Comparison of ENCODE assay signal across 33 cellular contexts in the genomic region with DNA sequence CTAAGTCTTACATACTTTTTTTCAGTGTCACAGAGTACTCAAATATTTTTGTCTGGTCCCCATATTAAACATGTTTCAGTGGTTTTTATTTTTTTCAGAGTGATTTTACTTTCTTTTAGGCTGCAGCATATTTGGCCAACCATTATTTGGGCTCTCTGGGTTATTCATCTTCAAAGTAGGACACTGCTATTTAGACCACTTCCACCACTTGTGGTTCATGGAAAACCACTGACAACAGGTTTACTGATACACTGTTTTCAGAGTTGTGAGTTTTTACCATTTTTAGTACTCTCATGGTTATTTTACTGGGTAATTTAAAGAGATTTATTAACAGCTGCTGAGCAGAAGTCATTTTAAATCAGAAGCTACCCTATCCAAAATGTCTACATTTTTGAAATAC.
"Had no signal": no experiment of that assay in that cellular context is flagged by ENCODE, and none has a peak within 500 bp of the region (broad histone marks: within the 10 kb centered on the region; RNA-seq: fewer than 3 reads in every experiment).

No MANE protein-coding gene starts in this region.

- DNase-seq: naive thymus-derived CD4-positive, alpha-beta T cell; natural killer cell; nucleus accumbens; posterior cingulate gyrus; psoas muscle; right cardiac atrium; right lobe of liver; sigmoid colon; spleen; stimulated activated CD4-positive, alpha-beta T cell treated with anti-CD3 and anti-CD28 coated beads, Interleukin-12 subunit alpha, Interleukin-12 subunit beta, amount 100 ng/mL, for 4 hours; stimulated activated CD4-positive, alpha-beta T cell treated with anti-CD3 and anti-CD28 coated beads, Interleukin-1b, Interleukin-23, amount 100 ng/mL, for 48 hours; stimulated activated CD4-positive, alpha-beta T cell treated with anti-CD3 and anti-CD28 coated beads, Interleukin-4, amount 100 ng/mL, for 1 hour; stimulated activated CD4-positive, alpha-beta T cell treated with anti-CD3 and anti-CD28 coated beads, Interleukin-4, amount 100 ng/mL, for 4 hours; stimulated activated CD8-positive, alpha-beta memory T cell treated with anti-CD3 and anti-CD28 coated beads, Interleukin-4, amount 100 ng/mL, for 48 hours; stimulated activated naive CD4-positive, alpha-beta T cell; stimulated activated naive CD8-positive, alpha-beta T cell treated with anti-CD3 and anti-CD28 coated beads, Interleukin-15, amount 100 ng/mL, for 72 hours; stimulated activated naive CD8-positive, alpha-beta T cell treated with anti-CD3 and anti-CD28 coated beads, Interleukin-15, Interleukin-2, amounts not matched to agents 100 U/mL and 50 U/mL, for 24 hours; substantia nigra; testis; tibial artery; transverse colon; upper lobe of right lung; uterus had no signal

- H3K4me3 ChIP-seq: psoas muscle, right lobe of liver, sigmoid colon, skin epidermis, smooth muscle cell, spleen, suprapubic skin, testis, tibial artery, transverse colon, upper lobe of right lung, uterus had no signal

- H3K36me3 ChIP-seq: neutrophil, right lobe of liver, sigmoid colon, spleen, suprapubic skin, tibial artery, transverse colon, upper lobe of right lung, uterus had no signal

- H3K4me3 Mint-ChIP-seq: naive thymus-derived CD4-positive, alpha-beta T cell; natural killer cell; nephron; neural crest cell; stimulated activated memory B cell treated with anti-CD40 and anti-IgM and Interleukin-4, amounts not matched to agents 10 μg/mL and 1 μg/mL and 100 μg/mL, for 72 hours; stimulated activated naive CD8-positive, alpha-beta T cell treated with anti-CD3 and anti-CD28 coated beads, Interleukin-15, amount 100 ng/mL, for 72 hours; type B pancreatic cell had no signal

- H3K79me2 ChIP-seq: parathyroid adenoma had no signal

- H3K27me3 ChIP-seq: neutrophil, right lobe of liver, sigmoid colon, spleen, suprapubic skin, testis, tibial artery, transverse colon, upper lobe of right lung, uterus had no signal

- H3K4me1 ChIP-seq: parathyroid adenoma, psoas muscle, right lobe of liver, sigmoid colon, spleen, suprapubic skin, testis, tibial artery, transverse colon, upper lobe of right lung, uterus had no signal

- H3K9me3 Mint-ChIP-seq: naive thymus-derived CD4-positive, alpha-beta T cell; nephron; neural crest cell; stimulated activated memory B cell treated with anti-CD40 and anti-IgM and Interleukin-4, amounts not matched to agents 10 μg/mL and 1 μg/mL and 100 μg/mL, for 72 hours; stimulated activated naive CD8-positive, alpha-beta T cell treated with anti-CD3 and anti-CD28 coated beads, Interleukin-15, amount 100 ng/mL, for 72 hours; type B pancreatic cell had no signal

- H3K27ac Mint-ChIP-seq: naive thymus-derived CD4-positive, alpha-beta T cell; natural killer cell; nephron; progenitor cell of endocrine pancreas; stimulated activated memory B cell treated with anti-CD40 and anti-IgM and Interleukin-4, amounts not matched to agents 10 μg/mL and 1 μg/mL and 100 μg/mL, for 72 hours; stimulated activated naive CD8-positive, alpha-beta T cell treated with anti-CD3 and anti-CD28 coated beads, Interleukin-15, amount 100 ng/mL, for 72 hours; type B pancreatic cell had no signal

- H3K4me1 Mint-ChIP-seq: naive thymus-derived CD4-positive, alpha-beta T cell; natural killer cell; nephron; neural crest cell; stimulated activated memory B cell treated with anti-CD40 and anti-IgM and Interleukin-4, amounts not matched to agents 10 μg/mL and 1 μg/mL and 100 μg/mL, for 72 hours; stimulated activated naive CD8-positive, alpha-beta T cell treated with anti-CD3 and anti-CD28 coated beads, Interleukin-15, amount 100 ng/mL, for 72 hours had no signal

- H3K9me3 ChIP-seq: neutrophil, psoas muscle, right lobe of liver, sigmoid colon, spleen, suprapubic skin, testis, tibial artery, transverse colon, upper lobe of right lung, uterus had no signal

- H2AFZ ChIP-seq: parathyroid adenoma had no signal

- H3K4me2 ChIP-seq: smooth muscle cell had no signal

- H3K27me3 Mint-ChIP-seq: stimulated activated memory B cell treated with anti-CD40 and anti-IgM and Interleukin-4, amounts not matched to agents 10 μg/mL and 1 μg/mL and 100 μg/mL, for 72 hours; stimulated activated naive CD8-positive, alpha-beta T cell treated with anti-CD3 and anti-CD28 coated beads, Interleukin-15, amount 100 ng/mL, for 72 hours; type B pancreatic cell had no signal

- H3K27ac ChIP-seq: neutrophil, parathyroid adenoma, psoas muscle, right lobe of liver, sigmoid colon, skin epidermis, spleen, suprapubic skin, testis, tibial artery, transverse colon, upper lobe of right lung, uterus had no signal

- H3K36me3 Mint-ChIP-seq: naive thymus-derived CD4-positive, alpha-beta T cell; natural killer cell; stimulated activated memory B cell treated with anti-CD40 and anti-IgM and Interleukin-4, amounts not matched to agents 10 μg/mL and 1 μg/mL and 100 μg/mL, for 72 hours; type B pancreatic cell had no signal

- ATAC-seq: naive thymus-derived CD4-positive, alpha-beta T cell; natural killer cell; psoas muscle; right cardiac atrium; right lobe of liver; stimulated activated memory B cell treated with anti-CD40 and anti-IgM and Interleukin-4, amounts not matched to agents 10 μg/mL and 1 μg/mL and 100 μg/mL, for 72 hours; stimulated activated naive CD8-positive, alpha-beta T cell treated with anti-CD3 and anti-CD28 coated beads, Interleukin-15, amount 100 ng/mL, for 72 hours; stimulated activated naive CD8-positive, alpha-beta T cell treated with anti-CD3 and anti-CD28 coated beads, Interleukin-15, Interleukin-2, amounts not matched to agents 100 U/mL and 50 U/mL, for 24 hours; upper lobe of right lung had no signal

- H3K9ac ChIP-seq: parathyroid adenoma had no signal
